18 cellular contexts compared by ENCODE assay signal in genomic region chr12:22971247-22971646, GRCh38.
DNase-seq lines count a peak whose midpoint lies in the region; ATAC-seq and TF ChIP-seq lines count a peak whose summit lies in the region.
"Had no signal": no experiment of that assay in that cellular context is flagged by ENCODE, and none has a peak within 500 bp of the region (broad histone marks: within the 10 kb centered on the region; RNA-seq: fewer than 3 reads in every experiment).

No MANE protein-coding gene starts in this region.

- peak overlapping the region; percentile 68 for H3K4me3 ChIP-seq in adipocyte (ENCODE audit: low read length)
- H3K4me3 ChIP-seq in mesenchymal stem cell (ENCODE audit: insufficient read depth in 1 of 2, low read depth in 1 of 2, low read length in 2 of 2) = peak overlapping the region in 1 of 2 experiments; percentile 54
- H3K4me3 ChIP-seq in skeletal muscle satellite cell (ENCODE audit: low read length) = peak overlapping the region; percentile 58
- H3K4me3 ChIP-seq: Peyer's patch had no signal

- H2BK12ac ChIP-seq in mesenchymal stem cell (ENCODE audit: low read length in 2 of 2) = no peak overlapping the region

- H3K9me3 ChIP-seq in adipocyte (ENCODE audit: control insufficient read depth, low read length) (no peaks in the 10 kb centered on the region), mesenchymal stem cell (ENCODE audit: control insufficient read depth, low read length) (no peaks in the 10 kb centered on the region), skeletal muscle satellite cell (replicated peaks; ENCODE audit: low read length) (no peaks in the 10 kb centered on the region)
- H3K9me3 ChIP-seq: Peyer's patch had no signal

- WGBS in mesenchymal stem cell = 92% methylated on average over 5 of the region's 6 CpGs

- no peak overlapping the region for H4K8ac ChIP-seq in mesenchymal stem cell (ENCODE audit: low read length)

- no peak overlapping the region for H2AK5ac ChIP-seq in mesenchymal stem cell (ENCODE audit: low read length, severe bottlenecking)

- H3K27me3 ChIP-seq in adipocyte (replicated peaks; ENCODE audit: control insufficient read depth, insufficient read depth, low read length) (peaks cover 6% of the 10 kb centered on the region), mesenchymal stem cell (ENCODE audit: control insufficient read depth in 1 of 2, insufficient read depth in 1 of 2, low read length in 2 of 2) (no peaks in the 10 kb centered on the region), skeletal muscle satellite cell (ENCODE audit: control insufficient read depth, insufficient read depth, low read length) (no peaks in the 10 kb centered on the region)
- H3K27me3 ChIP-seq: Peyer's patch had no signal

- H3K18ac ChIP-seq in mesenchymal stem cell (ENCODE audit: low read depth in 1 of 2, low read length in 2 of 2) = no peak overlapping the region

- H3K27ac ChIP-seq in mesenchymal stem cell (ENCODE audit: low read length, poor library complexity, severe bottlenecking) = no peak overlapping the region
- H3K27ac ChIP-seq: Peyer's patch had no signal

- H2AFZ ChIP-seq in mesenchymal stem cell (ENCODE audit: low read depth, low read length) = no peak overlapping the region

- H3K79me1 ChIP-seq in mesenchymal stem cell (replicated peaks; ENCODE audit: low read length, poor library complexity, severe bottlenecking) = no peaks in the 10 kb centered on the region

- no peak overlapping the region for H4K91ac ChIP-seq in mesenchymal stem cell (ENCODE audit: low read length)

- H2BK120ac ChIP-seq in mesenchymal stem cell (ENCODE audit: low read depth, low read length) = no peak overlapping the region

- no peak for ATAC-seq in GM18519 (IDR thresholded peaks at IDR 0.05; ENCODE audit: low FRiP score, unreplicated experiment)

- H3K27ac Mint-ChIP-seq in HFFc6 = no peak overlapping the region; the same call in 1 of the 2 replicates

- H3K4me3 Mint-ChIP-seq in HFFc6 = peak overlapping the region; percentile 18; the same call in 1 of the 2 replicates
- H3K4me3 Mint-ChIP-seq: CD4-positive, CD25-positive, alpha-beta regulatory T cell had no signal

- no peak overlapping the region for H3K4me2 ChIP-seq in mesenchymal stem cell (ENCODE audit: low read length, poor library complexity, severe bottlenecking)
- H3K4me2 ChIP-seq in skeletal muscle satellite cell (ENCODE audit: low read length) = peak overlapping the region; percentile 82

- no peak for TF ChIP-seq CTCF in HFFc6 (IDR thresholded peaks at IDR 0.05)

- H3K23ac ChIP-seq in mesenchymal stem cell (ENCODE audit: low read length in 2 of 2) = no peak overlapping the region

- no peaks in the 10 kb centered on the region for H3K36me3 Mint-ChIP-seq in HFFc6 (ENCODE audit: low read depth)
- H3K36me3 Mint-ChIP-seq: CD4-positive, CD25-positive, alpha-beta regulatory T cell had no signal

- H3K9me3 Mint-ChIP-seq in HFFc6 = no peaks in the 10 kb centered on the region

- peaks cover 33% of the 10 kb centered on the region for H3K4me1 ChIP-seq in adipocyte (ENCODE audit: control insufficient read depth, insufficient read depth, low read length)
- H3K4me1 ChIP-seq in mesenchymal stem cell (ENCODE audit: control insufficient read depth, insufficient read depth, low read depth, low read length) = no peaks in the 10 kb centered on the region
- H3K4me1 ChIP-seq in skeletal muscle satellite cell (ENCODE audit: control insufficient read depth, insufficient read depth, low read length) = peaks cover 44% of the 10 kb centered on the region
- H3K4me1 ChIP-seq: Peyer's patch had no signal

- no peak overlapping the region for H2BK5ac ChIP-seq in mesenchymal stem cell (ENCODE audit: low read depth, low read length, poor library complexity, severe bottlenecking)

- H3K36me3 ChIP-seq in adipocyte (ENCODE audit: control insufficient read depth, insufficient read depth, low read length, severe bottlenecking) = no peaks in the 10 kb centered on the region
- no peaks in the 10 kb centered on the region for H3K36me3 ChIP-seq in mesenchymal stem cell (ENCODE audit: control insufficient read depth in 1 of 2, insufficient read depth in 2 of 2, low read depth in 1 of 2, low read length in 2 of 2)
- no peaks in the 10 kb centered on the region for H3K36me3 ChIP-seq in skeletal muscle satellite cell (ENCODE audit: insufficient read depth, low read length)
- H3K36me3 ChIP-seq: Peyer's patch had no signal

- H3K4me1 Mint-ChIP-seq in HFFc6 (ENCODE audit: low read depth) = peaks cover 30% of the 10 kb centered on the region
- H3K4me1 Mint-ChIP-seq: CD4-positive, CD25-positive, alpha-beta regulatory T cell had no signal

- no peak overlapping the region for H3K4ac ChIP-seq in mesenchymal stem cell (ENCODE audit: low read depth in 1 of 2, low read length in 2 of 2)

- peaks cover 2% of the 10 kb centered on the region; the same call in 1 of the 2 replicates for H3K27me3 Mint-ChIP-seq in HFFc6 (ENCODE audit: insufficient read depth)

- H3K9ac ChIP-seq in adipocyte (ENCODE audit: low read length) = peak overlapping the region; percentile 41
- peak overlapping the region; percentile 70 for H3K9ac ChIP-seq in mesenchymal stem cell (ENCODE audit: low read length)
- peak overlapping the region; percentile 77 for H3K9ac ChIP-seq in skeletal muscle satellite cell (ENCODE audit: low read depth, low read length)

- H3K14ac ChIP-seq in mesenchymal stem cell (ENCODE audit: low read length in 2 of 2) = no peak overlapping the region

- no peak overlapping the region for H2BK15ac ChIP-seq in mesenchymal stem cell (ENCODE audit: low read depth, poor library complexity, severe bottlenecking)

- no peak for DNase-seq in HFFc6
- no peak for DNase-seq in adipocyte (ENCODE audit: low read depth)
- no peak for DNase-seq in mesenchymal stem cell
- no peak for DNase-seq in D341Med (ENCODE audit: low spot score)
- DNase-seq in cerebellum (ENCODE audit: low spot score) = no peak
- DNase-seq: AML-193; CD4-positive, CD25-positive, alpha-beta regulatory T cell; DMS79 treated with DMSO at 0.1 percent for 48 hours; GOT3; Karpas-422; NCI-H1105 treated with DMSO at 0.1 percent for 48 hours; NCI-H1930; NCI-H2171 treated with DMSO at 0.1 percent for 48 hours; NCI-H510A treated with DMSO at 0.1 percent for 48 hours; Peyer's patch; SHP77 treated with DMSO at 0.1 percent for 48 hours had no signal
